ENCODE assay signal across 2 cellular contexts in genomic region chr3:142952272-142953193, GRCh38.
A peak's percentile ranks its signal among the peaks of the same experiment; 100 is the strongest.
TF ChIP-seq lines count a peak whose summit lies in the region.

No MANE protein-coding gene starts in this region.

TF ChIP-seq in WTC11, 78 proteins besides CTCF, POLR2A, EP300 and RAD21 (continued from another document):
- TF ChIP-seq GTF2I (CRISPR knock-in tag; conservative IDR thresholded peaks at IDR 0.05) (no peak), CDX4 (CRISPR knock-in tag; IDR thresholded peaks at IDR 0.05; ENCODE audit: borderline replicate concordance) (no peak), PRDM15 (CRISPR knock-in tag; IDR thresholded peaks at IDR 0.05) (0 out of 2 replicates have a peak, but pooled peaks have one; percentile 49), NFYB (CRISPR knock-in tag; conservative IDR thresholded peaks at IDR 0.05; ENCODE audit: low read depth) (no peak)

TF ChIP-seq in HepG2, 621 proteins besides CTCF, POLR2A, EP300 and RAD21 (continues in another document):
- no peak for TF ChIP-seq ZNF609 (CRISPR knock-in tag; IDR thresholded peaks at IDR 0.05; ENCODE audit: borderline replicate concordance)
- TF ChIP-seq KDM5B (CRISPR knock-in tag; IDR thresholded peaks at IDR 0.05; ENCODE audit: borderline replicate concordance) = no peak
- peak; percentile 43 for TF ChIP-seq HNF4A (CRISPR knock-in tag; IDR thresholded peaks at IDR 0.05)
- no peak for TF ChIP-seq SRSF1 (optimal IDR thresholded peaks at IDR 0.05; ENCODE audit: low read depth, low read length)
- TF ChIP-seq CC2D1A (CRISPR knock-in tag; IDR thresholded peaks at IDR 0.05) = no peak
- peak; percentile 41; the same call in 1 of the 2 replicates for TF ChIP-seq PAXIP1 (CRISPR knock-in tag; conservative IDR thresholded peaks at IDR 0.05)
- TF ChIP-seq RFX1 (IDR thresholded peaks at IDR 0.05) = no peak
- TF ChIP-seq RELA (CRISPR knock-in tag; IDR thresholded peaks at IDR 0.05) = no peak
- peak; percentile 30; the same call in 1 of the 2 replicates for TF ChIP-seq ZNF687 (CRISPR knock-in tag; IDR thresholded peaks at IDR 0.05)
- no peak for TF ChIP-seq IRF9 (CRISPR knock-in tag; IDR thresholded peaks at IDR 0.05; ENCODE audit: borderline replicate concordance)
- no peak for TF ChIP-seq MIER2 (CRISPR knock-in tag; IDR thresholded peaks at IDR 0.05)
- TF ChIP-seq ZNF552 (CRISPR knock-in tag; IDR thresholded peaks at IDR 0.05; ENCODE audit: borderline replicate concordance) = no peak
- TF ChIP-seq HOXD1 (CRISPR knock-in tag; IDR thresholded peaks at IDR 0.05) = no peak
- no peak for TF ChIP-seq HINFP (CRISPR knock-in tag; IDR thresholded peaks at IDR 0.05; ENCODE audit: low read depth)
- TF ChIP-seq PRDM15 (CRISPR knock-in tag; IDR thresholded peaks at IDR 0.05) = peak; percentile 93
- no peak for TF ChIP-seq ZNF121 (CRISPR knock-in tag; IDR thresholded peaks at IDR 0.05)
- TF ChIP-seq CREBL2 (CRISPR knock-in tag; IDR thresholded peaks at IDR 0.05; ENCODE audit: borderline replicate concordance) = no peak
- TF ChIP-seq ATM (IDR thresholded peaks at IDR 0.05; ENCODE audit: borderline replicate concordance) = no peak
- no peak for TF ChIP-seq ZBTB26 (CRISPR knock-in tag; IDR thresholded peaks at IDR 0.05; ENCODE audit: borderline replicate concordance)
- no peak for TF ChIP-seq GMEB1 (CRISPR knock-in tag; IDR thresholded peaks at IDR 0.05; ENCODE audit: borderline replicate concordance)
- no peak for TF ChIP-seq GTF2F1 (IDR thresholded peaks at IDR 0.05; ENCODE audit: low read length)
- TF ChIP-seq RNF219 (CRISPR knock-in tag; IDR thresholded peaks at IDR 0.05) = no peak
